Comparison of ENCODE assay signal across 8 cellular contexts in the genomic region with DNA sequence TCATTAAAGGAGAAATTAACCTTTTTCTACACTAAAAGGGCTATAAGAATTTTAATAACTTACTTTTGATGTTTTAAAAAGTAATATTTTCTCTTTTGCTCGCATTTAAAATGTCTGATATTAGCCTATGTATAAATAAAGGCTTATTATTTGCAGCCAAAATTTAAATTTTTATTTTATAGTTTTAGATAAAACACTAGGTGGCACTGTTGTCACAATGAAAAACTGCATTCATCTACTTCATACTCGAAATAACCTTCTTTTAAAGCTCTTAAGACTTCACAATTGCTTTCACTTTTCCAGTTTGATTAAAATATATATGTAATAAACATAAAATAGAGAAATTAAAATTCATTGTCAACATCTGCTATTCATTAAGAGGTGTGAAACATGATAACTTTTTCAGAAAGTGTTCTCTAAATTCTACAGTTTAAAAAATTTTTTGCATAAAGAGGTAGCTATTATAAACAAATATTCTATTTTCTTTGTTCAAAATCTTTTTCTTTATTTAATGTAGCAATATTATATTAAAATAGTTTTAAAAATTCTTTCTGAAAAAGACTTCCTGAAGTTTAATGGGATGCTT.
A peak's percentile ranks its signal among the peaks of the same experiment; 100 is the strongest.
DNase-seq lines count a peak whose midpoint lies in the region; ATAC-seq and TF ChIP-seq lines count a peak whose summit lies in the region.

No MANE protein-coding gene starts in this region.

- no peak overlapping the region for H2BK12ac ChIP-seq in H9 (ENCODE audit: insufficient read length, low read depth, low read length)

- H3K79me1 ChIP-seq in H9 (ENCODE audit: insufficient read depth, low read depth, low read length, poor library complexity, severe bottlenecking), result no peaks in the 10 kb centered on the region

- H4K20me1 ChIP-seq in H9 (ENCODE audit: control insufficient read depth, insufficient read depth, insufficient read length) (no peaks in the 10 kb centered on the region), hepatocyte (ENCODE audit: insufficient read depth, poor library complexity, severe bottlenecking) (no peaks in the 10 kb centered on the region)

- H3K27me3 ChIP-seq in H9 (ENCODE audit: insufficient read depth, low read length) (no peaks in the 10 kb centered on the region), hepatocyte (no peaks in the 10 kb centered on the region)

- no peak overlapping the region for H3K14ac ChIP-seq in H9 (ENCODE audit: insufficient read depth, low read length)

- H3K9me2 ChIP-seq in hepatocyte (replicated peaks; ENCODE audit: insufficient read depth), result no peaks in the 10 kb centered on the region

- H2AFZ ChIP-seq in H9 (ENCODE audit: low read length) (no peak overlapping the region), hepatocyte (no peak overlapping the region)

- intact Hi-C loops in sciatic nerve (cut with DNase I), result no loop called here

- no peaks in the 10 kb centered on the region for H3K23me2 ChIP-seq in H9 (ENCODE audit: insufficient read length, low read depth, low read length, poor library complexity, severe bottlenecking)

- H3K9me3 ChIP-seq in H9 (ENCODE audit: control insufficient read depth, low read depth, low read length), result no peaks in the 10 kb centered on the region
- no peaks in the 10 kb centered on the region for H3K9me3 ChIP-seq in hepatocyte (ENCODE audit: low read depth)

- H2BK15ac ChIP-seq in H9 (ENCODE audit: low read depth, low read length), result no peak overlapping the region

- no peak overlapping the region for H3K4me3 Mint-ChIP-seq in H9

- H3K9me3 Mint-ChIP-seq in H9, result no peaks in the 10 kb centered on the region

- H3K36me3 ChIP-seq in hepatocyte (replicated peaks; ENCODE audit: insufficient read depth, low read depth), result no peaks in the 10 kb centered on the region

- H2BK120ac ChIP-seq in H9 (ENCODE audit: low read depth, low read length, poor library complexity, severe bottlenecking), result no peak overlapping the region

- H4K5ac ChIP-seq in H9 (ENCODE audit: insufficient read length, low read depth, low read length), result no peak overlapping the region

- H3K4me1 ChIP-seq in H9 (ENCODE audit: insufficient read depth, low read length) (no peaks in the 10 kb centered on the region), hepatocyte (ENCODE audit: insufficient read depth) (peaks cover 5% of the 10 kb centered on the region)

- no peak for DNase-seq in AG09319 (ENCODE audit: extremely low read depth, low read depth)
- no peak for DNase-seq in H9
- DNase-seq in SKM-1 treated with dmso at 0.1 percent for 144 hours (lab: John Stamatoyannopoulos, UW; ENCODE audit: unreplicated experiment), result peak; percentile 50
- peak; percentile 22 for DNase-seq in hepatocyte (ENCODE audit: low spot score)
- DNase-seq in sciatic nerve (ENCODE audit: low spot score), result no peak
- no peak for DNase-seq in stimulated activated CD4-positive, alpha-beta T cell treated with anti-CD3 and anti-CD28 coated beads, Interleukin-4, amount 100 ng/mL, for 24 hours
- no peak for DNase-seq in putamen (ENCODE audit: low spot score)

- H2BK5ac ChIP-seq in H9 (ENCODE audit: insufficient read length, low read length), result no peak overlapping the region

- no peak overlapping the region for H3K56ac ChIP-seq in H9 (ENCODE audit: insufficient read length, low read depth, low read length)

- H3K4me1 Mint-ChIP-seq in H9, result no peaks in the 10 kb centered on the region

- H3K79me2 ChIP-seq in H9 (ENCODE audit: insufficient read depth, low read length) (no peaks in the 10 kb centered on the region), hepatocyte (no peaks in the 10 kb centered on the region)

- H3K4me2 ChIP-seq in H9 (ENCODE audit: insufficient read depth, insufficient read length, low read length), result no peak overlapping the region
- H3K4me2 ChIP-seq in hepatocyte, result no peak overlapping the region

- H3K23ac ChIP-seq in H9 (ENCODE audit: insufficient read length, low read depth, low read length), result no peak overlapping the region

- no peak overlapping the region for H3K18ac ChIP-seq in H9 (ENCODE audit: insufficient read length, low read depth, low read length)

- no peak overlapping the region for H2BK20ac ChIP-seq in H9 (ENCODE audit: low read depth, low read length, poor library complexity, severe bottlenecking)

- H4K8ac ChIP-seq in H9 (replicated peaks; ENCODE audit: insufficient read length, low read depth, low read length), result no peak overlapping the region

- H3K36me3 Mint-ChIP-seq in H9 (ENCODE audit: insufficient read depth in 1 of 3, low read depth in 3 of 3), result no peaks in the 10 kb centered on the region

- H3K4me3 ChIP-seq in hepatocyte, result no peak overlapping the region

- TF ChIP-seq CTCF in AG09319 (IDR thresholded peaks at IDR 0.05; ENCODE audit: low read depth, low read length), result peak; percentile 42
- TF ChIP-seq CTCF in H9 (conservative IDR thresholded peaks at IDR 0.05), result peak; percentile 73
- peak; percentile 62 for TF ChIP-seq CTCF in hepatocyte (IDR thresholded peaks at IDR 0.05; ENCODE audit: poor library complexity)

- H3K27ac ChIP-seq in H9 (ENCODE audit: insufficient read length, low read depth, low read length) (no peak overlapping the region), hepatocyte (no peak overlapping the region)

- no peak overlapping the region for H3T11ph ChIP-seq in H9 (ENCODE audit: low read length)

- H3K9ac ChIP-seq in H9 (ENCODE audit: extremely low read depth, insufficient read length, low read length), result no peak overlapping the region

- no peak for ATAC-seq in sciatic nerve
- ATAC-seq in GM19328 (IDR thresholded peaks at IDR 0.05; ENCODE audit: unreplicated experiment), result no peak

- no peak overlapping the region for H4K91ac ChIP-seq in H9 (ENCODE audit: insufficient read length, low read depth, low read length)

- peaks cover 2% of the 10 kb centered on the region; the same call in 1 of the 2 replicates for H3K27me3 Mint-ChIP-seq in H9 (ENCODE audit: low read depth)

- no peak overlapping the region for H3K4ac ChIP-seq in H9 (ENCODE audit: low read depth, low read length)

- no CpG with 5 or more reads among the region's 2 CpGs for WGBS in H9 (ENCODE audit: extremely low coverage, insufficient read length, low lambda C conversion rate)
- WGBS in hepatocyte (ENCODE audit: low lambda C conversion rate, missing lambda C conversion rate), result 1% methylated on average over 2 of the region's 2 CpGs

- H3K27ac Mint-ChIP-seq in H9, result no peak overlapping the region

- H2AK5ac ChIP-seq in H9 (ENCODE audit: insufficient read length, low read length), result no peak overlapping the region

Comparison
In these comparisons a context has a peak if more than half of its experiments do, and no peak if none do; other contexts are left out.
1. DNase-seq: peak in SKM-1 treated with dmso at 0.1 percent for 144 hours (single experiment) and hepatocyte (single experiment); none in AG09319 (single experiment), H9 (single experiment), sciatic nerve (single experiment), stimulated activated CD4-positive, alpha-beta T cell treated with anti-CD3 and anti-CD28 coated beads, Interleukin-4, amount 100 ng/mL, for 24 hours (single experiment) and putamen (single experiment).
2. Peak in every context shown above with its lines, with median percentiles within 50 percentile points of each other: CTCF ChIP-seq.